In the genomic region with DNA sequence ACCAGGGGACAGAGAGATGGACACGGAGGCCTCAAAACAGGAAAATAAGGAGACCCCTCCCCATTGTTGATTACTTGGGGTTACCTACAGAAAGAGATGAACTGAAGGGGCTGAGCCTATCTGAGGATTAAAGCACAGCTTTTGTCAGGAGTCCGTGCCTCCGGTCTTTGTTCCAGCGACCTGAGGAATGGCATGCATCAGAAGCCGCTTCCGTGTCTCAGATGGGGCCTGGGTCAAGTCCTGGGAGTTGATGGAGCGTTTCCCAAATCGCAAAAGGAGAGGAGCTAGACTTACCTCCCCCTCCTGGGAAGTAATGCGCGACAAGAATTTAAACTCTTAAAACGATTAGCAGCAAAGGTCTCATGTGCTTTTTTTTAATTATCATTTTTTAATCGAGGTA, we compare ENCODE assay signal across 1 cellular context.
TF ChIP-seq lines count a peak whose summit lies in the region.

No MANE protein-coding gene starts in this region.

TF ChIP-seq in HepG2, 621 proteins besides CTCF, POLR2A, EP300 and RAD21:
- no peak for TF ChIP-seq NR2F2 (IDR thresholded peaks at IDR 0.05; ENCODE audit: borderline replicate concordance, low read depth)
- no peak for TF ChIP-seq ZNF33B (CRISPR knock-in tag; IDR thresholded peaks at IDR 0.05)
- TF ChIP-seq, protein P1, sequence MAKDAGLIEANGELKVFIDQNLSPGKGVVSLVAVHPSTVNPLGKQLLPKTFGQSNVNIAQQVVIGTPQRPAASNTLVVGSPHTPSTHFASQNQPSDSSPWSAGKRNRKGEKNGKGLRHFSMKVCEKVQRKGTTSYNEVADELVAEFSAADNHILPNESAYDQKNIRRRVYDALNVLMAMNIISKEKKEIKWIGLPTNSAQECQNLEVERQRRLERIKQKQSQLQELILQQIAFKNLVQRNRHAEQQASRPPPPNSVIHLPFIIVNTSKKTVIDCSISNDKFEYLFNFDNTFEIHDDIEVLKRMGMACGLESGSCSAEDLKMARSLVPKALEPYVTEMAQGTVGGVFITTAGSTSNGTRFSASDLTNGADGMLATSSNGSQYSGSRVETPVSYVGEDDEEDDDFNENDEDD (CRISPR knock-in tag; IDR thresholded peaks at IDR 0.05; ENCODE audit: borderline replicate concordance) = no peak
- TF ChIP-seq POLR2G (IDR thresholded peaks at IDR 0.05; ENCODE audit: low read depth, low read length) = no peak
- TF ChIP-seq, protein P2, sequence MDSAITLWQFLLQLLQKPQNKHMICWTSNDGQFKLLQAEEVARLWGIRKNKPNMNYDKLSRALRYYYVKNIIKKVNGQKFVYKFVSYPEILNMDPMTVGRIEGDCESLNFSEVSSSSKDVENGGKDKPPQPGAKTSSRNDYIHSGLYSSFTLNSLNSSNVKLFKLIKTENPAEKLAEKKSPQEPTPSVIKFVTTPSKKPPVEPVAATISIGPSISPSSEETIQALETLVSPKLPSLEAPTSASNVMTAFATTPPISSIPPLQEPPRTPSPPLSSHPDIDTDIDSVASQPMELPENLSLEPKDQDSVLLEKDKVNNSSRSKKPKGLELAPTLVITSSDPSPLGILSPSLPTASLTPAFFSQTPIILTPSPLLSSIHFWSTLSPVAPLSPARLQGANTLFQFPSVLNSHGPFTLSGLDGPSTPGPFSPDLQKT (CRISPR knock-in tag; IDR thresholded peaks at IDR 0.05; ENCODE audit: borderline replicate concordance) = no peak
- TF ChIP-seq ZNF792 (CRISPR knock-in tag; IDR thresholded peaks at IDR 0.05) = no peak
- TF ChIP-seq, protein P3, sequence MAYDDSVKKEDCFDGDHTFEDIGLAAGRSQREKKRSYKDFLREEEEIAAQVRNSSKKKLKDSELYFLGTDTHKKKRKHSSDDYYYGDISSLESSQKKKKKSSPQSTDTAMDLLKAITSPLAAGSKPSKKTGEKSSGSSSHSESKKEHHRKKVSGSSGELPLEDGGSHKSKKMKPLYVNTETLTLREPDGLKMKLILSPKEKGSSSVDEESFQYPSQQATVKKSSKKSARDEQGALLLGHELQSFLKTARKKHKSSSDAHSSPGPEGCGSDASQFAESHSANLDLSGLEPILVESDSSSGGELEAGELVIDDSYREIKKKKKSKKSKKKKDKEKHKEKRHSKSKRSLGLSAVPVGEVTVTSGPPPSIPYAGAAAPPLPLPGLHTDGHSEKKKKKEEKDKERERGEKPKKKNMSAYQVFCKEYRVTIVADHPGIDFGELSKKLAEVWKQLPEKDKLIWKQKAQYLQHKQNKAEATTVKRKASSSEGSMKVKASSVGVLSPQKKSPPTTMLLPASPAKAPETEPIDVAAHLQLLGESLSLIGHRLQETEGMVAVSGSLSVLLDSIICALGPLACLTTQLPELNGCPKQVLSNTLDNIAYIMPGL (CRISPR knock-in tag; IDR thresholded peaks at IDR 0.05; ENCODE audit: borderline replicate concordance in 1 of 2, low read depth in 1 of 2) = no peak
- no peak for TF ChIP-seq WIZ (CRISPR knock-in tag; IDR thresholded peaks at IDR 0.05)
- TF ChIP-seq ZNF883 (CRISPR knock-in tag; IDR thresholded peaks at IDR 0.05; ENCODE audit: not compliant biosample characterization) = no peak
- TF ChIP-seq KLF16 (CRISPR knock-in tag; IDR thresholded peaks at IDR 0.05) = no peak
- TF ChIP-seq BRCA1 (CRISPR knock-in tag; IDR thresholded peaks at IDR 0.05) = no peak
- TF ChIP-seq, protein P4, sequence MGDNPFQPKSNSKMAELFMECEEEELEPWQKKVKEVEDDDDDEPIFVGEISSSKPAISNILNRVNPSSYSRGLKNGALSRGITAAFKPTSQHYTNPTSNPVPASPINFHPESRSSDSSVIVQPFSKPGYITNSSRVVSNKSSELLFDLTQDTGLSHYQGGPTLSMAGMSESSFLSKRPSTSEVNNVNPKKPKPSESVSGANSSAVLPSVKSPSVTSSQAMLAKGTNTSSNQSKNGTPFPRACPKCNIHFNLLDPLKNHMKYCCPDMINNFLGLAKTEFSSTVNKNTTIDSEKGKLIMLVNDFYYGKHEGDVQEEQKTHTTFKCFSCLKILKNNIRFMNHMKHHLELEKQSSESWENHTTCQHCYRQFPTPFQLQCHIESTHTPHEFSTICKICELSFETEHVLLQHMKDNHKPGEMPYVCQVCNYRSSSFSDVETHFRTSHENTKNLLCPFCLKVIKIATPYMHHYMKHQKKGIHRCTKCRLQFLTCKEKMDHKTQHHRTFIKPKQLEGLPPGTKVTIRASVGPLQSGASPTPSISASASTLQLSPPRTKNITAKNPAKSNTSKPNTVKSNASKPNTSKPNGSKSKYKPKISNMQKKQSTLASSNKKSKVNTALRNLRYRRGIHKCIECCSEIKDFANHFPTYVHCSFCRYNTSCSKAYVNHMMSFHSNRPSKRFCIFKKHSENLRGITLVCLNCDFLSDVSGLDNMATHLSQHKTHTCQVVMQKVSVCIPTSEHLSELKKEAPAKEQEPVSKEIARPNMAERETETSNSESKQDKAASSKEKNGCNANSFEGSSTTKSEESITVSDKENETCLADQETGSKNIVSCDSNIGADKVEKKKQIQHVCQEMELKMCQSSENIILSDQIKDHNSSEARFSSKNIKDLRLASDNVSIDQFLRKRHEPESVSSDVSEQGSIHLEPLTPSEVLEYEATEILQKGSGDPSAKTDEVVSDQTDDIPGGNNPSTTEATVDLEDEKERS (CRISPR knock-in tag; IDR thresholded peaks at IDR 0.05) = no peak
- TF ChIP-seq MTF2 (CRISPR knock-in tag; IDR thresholded peaks at IDR 0.05; ENCODE audit: borderline replicate concordance) = no peak
- TF ChIP-seq POLR2AphosphoS2 (IDR thresholded peaks at IDR 0.05; ENCODE audit: low read depth, low read length) = no peak
- no peak for TF ChIP-seq RBM22 (optimal IDR thresholded peaks at IDR 0.05; ENCODE audit: low read length)
